1 cellular context compared by ENCODE assay signal in the genomic region with DNA sequence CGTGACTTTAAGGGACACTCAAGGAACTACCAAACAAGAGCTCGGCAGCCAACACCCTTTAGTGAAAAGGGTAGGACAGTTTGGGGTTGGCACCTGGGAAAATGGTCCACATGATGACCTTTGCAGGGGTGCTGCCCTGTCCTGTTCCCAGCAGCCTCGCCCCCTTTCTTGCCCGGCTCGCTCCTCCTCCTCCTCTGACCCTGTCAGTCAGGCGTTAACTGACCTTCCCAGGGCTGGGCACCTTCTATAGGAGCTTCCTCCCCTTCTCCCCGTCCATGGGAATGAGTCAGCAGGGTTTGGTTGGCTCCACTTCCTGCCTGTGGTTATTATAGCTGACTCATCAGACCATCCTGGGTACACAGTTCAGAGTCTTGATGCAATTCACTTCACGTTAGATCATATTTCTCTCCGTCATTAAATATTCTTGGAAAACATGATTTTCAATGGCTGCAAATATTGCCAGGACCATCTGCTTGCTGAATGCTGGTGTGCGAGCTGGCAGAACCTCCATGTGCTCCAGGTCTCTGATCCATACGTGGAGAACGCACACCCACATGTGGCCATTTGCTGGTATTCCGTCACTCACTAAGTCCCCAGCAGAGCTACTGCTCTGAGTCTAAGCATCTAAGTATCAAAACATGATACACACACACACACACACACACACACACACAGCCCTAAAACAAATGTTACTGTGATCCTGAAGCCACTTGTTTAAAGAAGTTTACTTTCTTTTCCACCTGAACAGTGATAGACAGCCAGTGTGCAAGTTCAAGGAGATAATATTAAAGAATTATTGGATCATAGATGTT.
TF ChIP-seq lines count a peak whose summit lies in the region.

No MANE protein-coding gene starts in this region.

TF ChIP-seq in HEK293, 187 proteins besides CTCF, POLR2A, EP300 and RAD21 (continued from another document and continues in another):
- TF ChIP-seq, protein P1, sequence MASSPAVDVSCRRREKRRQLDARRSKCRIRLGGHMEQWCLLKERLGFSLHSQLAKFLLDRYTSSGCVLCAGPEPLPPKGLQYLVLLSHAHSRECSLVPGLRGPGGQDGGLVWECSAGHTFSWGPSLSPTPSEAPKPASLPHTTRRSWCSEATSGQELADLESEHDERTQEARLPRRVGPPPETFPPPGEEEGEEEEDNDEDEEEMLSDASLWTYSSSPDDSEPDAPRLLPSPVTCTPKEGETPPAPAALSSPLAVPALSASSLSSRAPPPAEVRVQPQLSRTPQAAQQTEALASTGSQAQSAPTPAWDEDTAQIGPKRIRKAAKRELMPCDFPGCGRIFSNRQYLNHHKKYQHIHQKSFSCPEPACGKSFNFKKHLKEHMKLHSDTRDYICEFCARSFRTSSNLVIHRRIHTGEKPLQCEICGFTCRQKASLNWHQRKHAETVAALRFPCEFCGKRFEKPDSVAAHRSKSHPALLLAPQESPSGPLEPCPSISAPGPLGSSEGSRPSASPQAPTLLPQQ (tag by site-specific recombination; IDR thresholded peaks at IDR 0.05) = peak; percentile 65; the same call in 1 of the 2 replicates
- TF ChIP-seq ZNF394 (tag by site-specific recombination; IDR thresholded peaks at IDR 0.05; ENCODE audit: borderline replicate concordance) (peak; percentile 49; the same call in 1 of the 2 replicates), ZNF426 (tag by site-specific recombination; IDR thresholded peaks at IDR 0.05) (no peak), ZNF549 (tag by site-specific recombination; IDR thresholded peaks at IDR 0.05) (no peak), ZNF585B (tag by site-specific recombination; IDR thresholded peaks at IDR 0.05) (no peak), PRDM2 (tag by site-specific recombination; IDR thresholded peaks at IDR 0.05; ENCODE audit: borderline replicate concordance) (no peak), GFI1B (tag by site-specific recombination; IDR thresholded peaks at IDR 0.05) (no peak), YY2 (tag by site-specific recombination; IDR thresholded peaks at IDR 0.05) (0 out of 2 replicates have a peak, but pooled peaks have one; percentile 36), ZNF23 (tag by site-specific recombination; IDR thresholded peaks at IDR 0.05; ENCODE audit: borderline replicate concordance) (no peak), ZBTB7A (tag by site-specific recombination; IDR thresholded peaks at IDR 0.05; ENCODE audit: low read depth) (no peak), KLF1 (tag by site-specific recombination; IDR thresholded peaks at IDR 0.05) (peak; percentile 45), ZFHX2 (tag by site-specific recombination; conservative IDR thresholded peaks at IDR 0.05) (peak; percentile 40), SP2 (tag by site-specific recombination; IDR thresholded peaks at IDR 0.05) (peak; percentile 19; the same call in 1 of the 2 replicates), ZNF324 (tag by site-specific recombination; IDR thresholded peaks at IDR 0.05) (0 out of 2 replicates have a peak, but pooled peaks have one; percentile 32), PRDM1 (tag by site-specific recombination; IDR thresholded peaks at IDR 0.05) (no peak), SCRT1 (tag by site-specific recombination; IDR thresholded peaks at IDR 0.05; ENCODE audit: borderline replicate concordance) (no peak), GLIS1 (tag by site-specific recombination; IDR thresholded peaks at IDR 0.05) (peak; percentile 79), ZNF114 (tag by site-specific recombination; IDR thresholded peaks at IDR 0.05) (no peak), HOXD13 (CRISPR knock-in tag; IDR thresholded peaks at IDR 0.05; ENCODE audit: borderline replicate concordance) (no peak), ZNF626 (tag by site-specific recombination; IDR thresholded peaks at IDR 0.05) (no peak), KLF16 (tag by site-specific recombination; IDR thresholded peaks at IDR 0.05) (0 out of 2 replicates have a peak, but pooled peaks have one; percentile 46), ZNF350 (tag by site-specific recombination; IDR thresholded peaks at IDR 0.05) (no peak), YY1 (tag by site-specific recombination; IDR thresholded peaks at IDR 0.05) (no peak), BCL11A (tag by site-specific recombination; IDR thresholded peaks at IDR 0.05; ENCODE audit: low read depth) (peak; percentile 46; the same call in 1 of the 2 replicates), ZSCAN30 (tag by site-specific recombination; IDR thresholded peaks at IDR 0.05) (peak; percentile 44; the same call in 1 of the 2 replicates), ZNF701 (tag by site-specific recombination; IDR thresholded peaks at IDR 0.05) (no peak), ZNF24 (tag by site-specific recombination; IDR thresholded peaks at IDR 0.05) (peak; percentile 90), ZNF239 (tag by site-specific recombination; IDR thresholded peaks at IDR 0.05) (no peak), HIC1 (tag by site-specific recombination; IDR thresholded peaks at IDR 0.05) (peak; percentile 73), ZNF514 (tag by site-specific recombination; IDR thresholded peaks at IDR 0.05) (no peak), ZNF548 (tag by site-specific recombination; IDR thresholded peaks at IDR 0.05) (no peak), ZNF529 (tag by site-specific recombination; IDR thresholded peaks at IDR 0.05; ENCODE audit: insufficient replicate concordance) (no peak), ZFP41 (tag by site-specific recombination; IDR thresholded peaks at IDR 0.05; ENCODE audit: borderline replicate concordance) (no peak), GLIS2 (tag by site-specific recombination; IDR thresholded peaks at IDR 0.05) (peak; percentile 25; the same call in 1 of the 2 replicates), ZBTB17 (tag by site-specific recombination; IDR thresholded peaks at IDR 0.05) (peak; percentile 79), ZNF76 (tag by site-specific recombination; IDR thresholded peaks at IDR 0.05; ENCODE audit: borderline replicate concordance, low read depth) (peak; percentile 28; the same call in 1 of the 2 replicates), ZNF747 (tag by site-specific recombination; IDR thresholded peaks at IDR 0.05) (no peak), OSR2 (tag by site-specific recombination; IDR thresholded peaks at IDR 0.05) (no peak), EGR2 (tag by site-specific recombination; IDR thresholded peaks at IDR 0.05; ENCODE audit: low read depth) (0 out of 2 replicates have a peak, but pooled peaks have one; percentile 8), ZNF629 (tag by site-specific recombination; IDR thresholded peaks at IDR 0.05) (peak; percentile 90), RBAK (tag by site-specific recombination; IDR thresholded peaks at IDR 0.05) (no peak), ZNF433 (tag by site-specific recombination; IDR thresholded peaks at IDR 0.05; ENCODE audit: low read depth) (no peak)
- TF ChIP-seq, protein P2, sequence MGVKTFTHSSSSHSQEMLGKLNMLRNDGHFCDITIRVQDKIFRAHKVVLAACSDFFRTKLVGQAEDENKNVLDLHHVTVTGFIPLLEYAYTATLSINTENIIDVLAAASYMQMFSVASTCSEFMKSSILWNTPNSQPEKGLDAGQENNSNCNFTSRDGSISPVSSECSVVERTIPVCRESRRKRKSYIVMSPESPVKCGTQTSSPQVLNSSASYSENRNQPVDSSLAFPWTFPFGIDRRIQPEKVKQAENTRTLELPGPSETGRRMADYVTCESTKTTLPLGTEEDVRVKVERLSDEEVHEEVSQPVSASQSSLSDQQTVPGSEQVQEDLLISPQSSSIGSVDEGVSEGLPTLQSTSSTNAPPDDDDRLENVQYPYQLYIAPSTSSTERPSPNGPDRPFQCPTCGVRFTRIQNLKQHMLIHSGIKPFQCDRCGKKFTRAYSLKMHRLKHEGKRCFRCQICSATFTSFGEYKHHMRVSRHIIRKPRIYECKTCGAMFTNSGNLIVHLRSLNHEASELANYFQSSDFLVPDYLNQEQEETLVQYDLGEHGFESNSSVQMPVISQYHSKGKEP (tag by site-specific recombination; IDR thresholded peaks at IDR 0.05) = no peak
- TF ChIP-seq, protein P3, sequence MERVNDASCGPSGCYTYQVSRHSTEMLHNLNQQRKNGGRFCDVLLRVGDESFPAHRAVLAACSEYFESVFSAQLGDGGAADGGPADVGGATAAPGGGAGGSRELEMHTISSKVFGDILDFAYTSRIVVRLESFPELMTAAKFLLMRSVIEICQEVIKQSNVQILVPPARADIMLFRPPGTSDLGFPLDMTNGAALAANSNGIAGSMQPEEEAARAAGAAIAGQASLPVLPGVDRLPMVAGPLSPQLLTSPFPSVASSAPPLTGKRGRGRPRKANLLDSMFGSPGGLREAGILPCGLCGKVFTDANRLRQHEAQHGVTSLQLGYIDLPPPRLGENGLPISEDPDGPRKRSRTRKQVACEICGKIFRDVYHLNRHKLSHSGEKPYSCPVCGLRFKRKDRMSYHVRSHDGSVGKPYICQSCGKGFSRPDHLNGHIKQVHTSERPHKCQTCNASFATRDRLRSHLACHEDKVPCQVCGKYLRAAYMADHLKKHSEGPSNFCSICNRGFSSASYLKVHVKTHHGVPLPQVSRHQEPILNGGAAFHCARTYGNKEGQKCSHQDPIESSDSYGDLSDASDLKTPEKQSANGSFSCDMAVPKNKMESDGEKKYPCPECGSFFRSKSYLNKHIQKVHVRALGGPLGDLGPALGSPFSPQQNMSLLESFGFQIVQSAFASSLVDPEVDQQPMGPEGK (tag by site-specific recombination; IDR thresholded peaks at IDR 0.05) = peak; percentile 58; the same call in 1 of the 2 replicates
- TF ChIP-seq, protein P4, sequence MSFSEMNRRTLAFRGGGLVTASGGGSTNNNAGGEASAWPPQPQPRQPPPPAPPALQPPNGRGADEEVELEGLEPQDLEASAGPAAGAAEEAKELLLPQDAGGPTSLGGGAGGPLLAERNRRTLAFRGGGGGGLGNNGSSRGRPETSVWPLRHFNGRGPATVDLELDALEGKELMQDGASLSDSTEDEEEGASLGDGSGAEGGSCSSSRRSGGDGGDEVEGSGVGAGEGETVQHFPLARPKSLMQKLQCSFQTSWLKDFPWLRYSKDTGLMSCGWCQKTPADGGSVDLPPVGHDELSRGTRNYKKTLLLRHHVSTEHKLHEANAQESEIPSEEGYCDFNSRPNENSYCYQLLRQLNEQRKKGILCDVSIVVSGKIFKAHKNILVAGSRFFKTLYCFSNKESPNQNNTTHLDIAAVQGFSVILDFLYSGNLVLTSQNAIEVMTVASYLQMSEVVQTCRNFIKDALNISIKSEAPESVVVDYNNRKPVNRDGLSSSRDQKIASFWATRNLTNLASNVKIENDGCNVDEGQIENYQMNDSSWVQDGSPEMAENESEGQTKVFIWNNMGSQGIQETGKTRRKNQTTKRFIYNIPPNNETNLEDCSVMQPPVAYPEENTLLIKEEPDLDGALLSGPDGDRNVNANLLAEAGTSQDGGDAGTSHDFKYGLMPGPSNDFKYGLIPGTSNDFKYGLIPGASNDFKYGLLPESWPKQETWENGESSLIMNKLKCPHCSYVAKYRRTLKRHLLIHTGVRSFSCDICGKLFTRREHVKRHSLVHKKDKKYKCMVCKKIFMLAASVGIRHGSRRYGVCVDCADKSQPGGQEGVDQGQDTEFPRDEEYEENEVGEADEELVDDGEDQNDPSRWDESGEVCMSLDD (tag by site-specific recombination; IDR thresholded peaks at IDR 0.05) = 0 out of 2 replicates have a peak, but pooled peaks have one; percentile 42
